ENCODE assay signal across 1 cellular context in the genomic region with DNA sequence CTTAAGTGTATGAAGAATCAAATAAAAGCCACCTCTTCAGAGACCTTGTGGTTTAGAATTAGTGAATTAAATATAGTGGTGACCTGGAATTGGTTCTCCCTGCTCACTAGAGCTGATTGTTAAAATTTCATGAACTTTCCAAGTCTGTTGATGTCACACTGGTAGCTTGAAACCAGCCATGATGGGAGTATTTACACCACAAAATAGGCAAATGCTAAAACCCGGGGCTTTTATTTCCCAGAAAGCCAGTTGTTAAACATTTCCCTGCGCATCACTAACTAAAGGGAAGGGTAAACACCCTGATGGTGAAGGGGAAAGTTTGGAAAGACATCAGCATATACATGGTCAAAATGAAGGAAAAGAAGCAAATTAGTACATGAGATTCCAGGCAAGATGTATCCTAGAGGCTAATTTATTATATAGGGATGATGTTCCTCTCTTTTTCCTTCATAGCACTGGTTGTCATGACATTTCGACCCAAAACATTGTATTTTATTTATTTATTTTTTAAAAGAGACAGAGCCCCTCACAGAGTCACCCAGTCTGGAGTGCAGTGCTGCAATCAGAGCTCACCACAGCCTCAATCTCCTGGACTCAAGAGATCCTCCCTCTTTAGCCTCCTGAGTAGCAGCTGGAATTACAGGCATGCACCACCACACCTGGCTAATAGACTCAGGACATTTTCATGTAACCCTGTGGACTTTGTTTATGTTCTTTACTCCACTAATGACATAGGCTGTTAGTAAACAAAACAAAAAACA.
TF ChIP-seq lines count a peak whose summit lies in the region.

No MANE protein-coding gene starts in this region.

TF ChIP-seq in A549, 52 proteins besides CTCF, POLR2A, EP300 and RAD21 (continued from another document):
- TF ChIP-seq NPAS2 (CRISPR knock-in tag; IDR thresholded peaks at IDR 0.05; ENCODE audit: borderline replicate concordance) (no peak), FOSL2 (IDR thresholded peaks at IDR 0.05) (no peak), FOSL2 (CRISPR knock-in tag; IDR thresholded peaks at IDR 0.05) (no peak), KDM5A (IDR thresholded peaks at IDR 0.05) (no peak), RFX5 (IDR thresholded peaks at IDR 0.05) (no peak), USF2 (IDR thresholded peaks at IDR 0.05) (no peak), RARB (CRISPR knock-in tag; IDR thresholded peaks at IDR 0.05) (no peak; the same call in 1 of the 2 replicates), TFCP2L1 (CRISPR knock-in tag; IDR thresholded peaks at IDR 0.05) (0 out of 2 replicates have a peak, but pooled peaks have one; percentile 6), CEBPB (IDR thresholded peaks at IDR 0.05) (no peak), HMGXB4 (CRISPR knock-in tag; IDR thresholded peaks at IDR 0.05; ENCODE audit: borderline replicate concordance) (peak; percentile 80; the same call in 1 of the 2 replicates), GATA3 (IDR thresholded peaks at IDR 0.05; ENCODE audit: borderline replicate concordance) (no peak), BHLHE40 (IDR thresholded peaks at IDR 0.05; ENCODE audit: low read depth, low read length) (no peak), E2F6 (IDR thresholded peaks at IDR 0.05; ENCODE audit: borderline replicate concordance, low read depth) (no peak), FOXS1 (CRISPR knock-in tag; IDR thresholded peaks at IDR 0.05) (0 out of 2 replicates have a peak, but pooled peaks have one; percentile 57), HDAC2 (IDR thresholded peaks at IDR 0.05) (no peak), KDM1A (IDR thresholded peaks at IDR 0.05; ENCODE audit: low read depth) (no peak), EHF (CRISPR knock-in tag; IDR thresholded peaks at IDR 0.05) (peak; percentile 79; the same call in 1 of the 2 replicates), JUNB (IDR thresholded peaks at IDR 0.05) (no peak), JUN (IDR thresholded peaks at IDR 0.05) (no peak), HEYL (CRISPR knock-in tag; IDR thresholded peaks at IDR 0.05) (no peak), ESRRA (IDR thresholded peaks at IDR 0.05; ENCODE audit: borderline replicate concordance, low read length) (no peak), BCL3 (IDR thresholded peaks at IDR 0.05) (0 out of 3 replicates have a peak, but pooled peaks have one; percentile 9), CBX2 (IDR thresholded peaks at IDR 0.05; ENCODE audit: borderline replicate concordance, low read depth) (no peak), MYC (IDR thresholded peaks at IDR 0.05; ENCODE audit: borderline replicate concordance, low read length) (no peak; the same call in 1 of the 2 replicates), CHD2 (IDR thresholded peaks at IDR 0.05; ENCODE audit: low read length, partially characterized antibody) (peak; percentile 11), RNF2 (IDR thresholded peaks at IDR 0.05; ENCODE audit: borderline replicate concordance, low read depth) (no peak), MAFK (IDR thresholded peaks at IDR 0.05; ENCODE audit: partially characterized antibody) (no peak), HOXA7 (CRISPR knock-in tag; IDR thresholded peaks at IDR 0.05) (peak; percentile 76), PHF8 (IDR thresholded peaks at IDR 0.05; ENCODE audit: borderline replicate concordance, low read depth) (no peak), CBX8 (IDR thresholded peaks at IDR 0.05) (no peak)
- TF ChIP-seq, protein P1, sequence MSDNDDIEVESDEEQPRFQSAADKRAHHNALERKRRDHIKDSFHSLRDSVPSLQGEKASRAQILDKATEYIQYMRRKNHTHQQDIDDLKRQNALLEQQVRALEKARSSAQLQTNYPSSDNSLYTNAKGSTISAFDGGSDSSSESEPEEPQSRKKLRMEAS (IDR thresholded peaks at IDR 0.05) = no peak
- TF ChIP-seq, protein P2, sequence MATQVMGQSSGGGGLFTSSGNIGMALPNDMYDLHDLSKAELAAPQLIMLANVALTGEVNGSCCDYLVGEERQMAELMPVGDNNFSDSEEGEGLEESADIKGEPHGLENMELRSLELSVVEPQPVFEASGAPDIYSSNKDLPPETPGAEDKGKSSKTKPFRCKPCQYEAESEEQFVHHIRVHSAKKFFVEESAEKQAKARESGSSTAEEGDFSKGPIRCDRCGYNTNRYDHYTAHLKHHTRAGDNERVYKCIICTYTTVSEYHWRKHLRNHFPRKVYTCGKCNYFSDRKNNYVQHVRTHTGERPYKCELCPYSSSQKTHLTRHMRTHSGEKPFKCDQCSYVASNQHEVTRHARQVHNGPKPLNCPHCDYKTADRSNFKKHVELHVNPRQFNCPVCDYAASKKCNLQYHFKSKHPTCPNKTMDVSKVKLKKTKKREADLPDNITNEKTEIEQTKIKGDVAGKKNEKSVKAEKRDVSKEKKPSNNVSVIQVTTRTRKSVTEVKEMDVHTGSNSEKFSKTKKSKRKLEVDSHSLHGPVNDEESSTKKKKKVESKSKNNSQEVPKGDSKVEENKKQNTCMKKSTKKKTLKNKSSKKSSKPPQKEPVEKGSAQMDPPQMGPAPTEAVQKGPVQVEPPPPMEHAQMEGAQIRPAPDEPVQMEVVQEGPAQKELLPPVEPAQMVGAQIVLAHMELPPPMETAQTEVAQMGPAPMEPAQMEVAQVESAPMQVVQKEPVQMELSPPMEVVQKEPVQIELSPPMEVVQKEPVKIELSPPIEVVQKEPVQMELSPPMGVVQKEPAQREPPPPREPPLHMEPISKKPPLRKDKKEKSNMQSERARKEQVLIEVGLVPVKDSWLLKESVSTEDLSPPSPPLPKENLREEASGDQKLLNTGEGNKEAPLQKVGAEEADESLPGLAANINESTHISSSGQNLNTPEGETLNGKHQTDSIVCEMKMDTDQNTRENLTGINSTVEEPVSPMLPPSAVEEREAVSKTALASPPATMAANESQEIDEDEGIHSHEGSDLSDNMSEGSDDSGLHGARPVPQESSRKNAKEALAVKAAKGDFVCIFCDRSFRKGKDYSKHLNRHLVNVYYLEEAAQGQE (IDR thresholded peaks at IDR 0.05) = no peak
